In the genomic region with DNA sequence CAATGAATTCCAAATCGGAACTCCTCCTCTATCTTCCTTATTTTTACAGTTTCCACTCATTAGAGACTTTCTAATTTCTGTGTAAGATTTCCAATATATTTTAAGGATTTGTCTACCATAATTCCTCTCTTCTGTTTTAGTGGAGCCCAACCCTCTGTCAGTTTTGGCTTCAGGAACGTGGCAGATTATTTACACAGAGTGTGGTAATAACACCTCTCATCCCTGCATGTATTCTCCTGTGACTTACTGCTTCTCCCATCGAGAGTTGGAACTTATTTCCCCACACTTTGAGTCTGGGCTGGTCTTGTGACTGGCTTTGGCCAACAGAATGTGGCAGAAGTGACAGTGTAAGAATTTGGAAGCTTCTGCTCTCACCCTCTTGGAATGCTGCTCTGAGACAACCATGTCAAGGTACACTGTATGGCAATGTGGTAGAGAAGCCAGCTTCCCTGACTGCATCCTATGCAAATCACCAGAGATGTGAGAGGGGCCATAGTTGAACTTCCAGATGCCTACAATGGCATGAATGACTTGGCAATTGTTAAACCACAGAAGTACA, we compare ENCODE assay signal across 24 cellular contexts.
"Had no signal": no experiment of that assay in that cellular context is flagged by ENCODE, and none has a peak within 500 bp of the region (broad histone marks: within the 10 kb centered on the region; RNA-seq: fewer than 3 reads in every experiment).

No MANE protein-coding gene starts in this region.

- H3K4me3 ChIP-seq: body of pancreas, cardiac muscle cell, gastrocnemius medialis, lower lobe of right lung, neural progenitor cell, sigmoid colon, spleen, thoracic aorta, upper lobe of left lung had no signal

- H3K4me1 ChIP-seq: body of pancreas, lower lobe of right lung, spleen, upper lobe of left lung had no signal

- ATAC-seq: activated T-cell treated with anti-CD3 and anti-CD28 coated beads, Interleukin-2, amount 50 U/mL, for 72 hours; body of pancreas; gastrocnemius medialis; left colon; lower lobe of right lung; naive thymus-derived CD8-positive, alpha-beta T cell; T-helper 17 cell had no signal

- DNase-seq: activated CD4-positive, alpha-beta memory T cell treated with anti-CD3 and anti-CD28 coated beads, Interleukin-2, amount 10 ng/mL, durations not matched to agents 7 days and 5 days; activated CD4-positive, alpha-beta T cell treated with anti-CD3 and anti-CD28 coated beads for 48 hours; activated effector memory CD4-positive, alpha-beta T cell treated with Interleukin-2 at 50 U/mL for 16 hours; activated naive CD4-positive, alpha-beta T cell treated with anti-CD3 and anti-CD28 coated beads for 36 hours; activated naive CD8-positive, alpha-beta T cell treated with anti-CD3 and anti-CD28 coated beads, Interleukin-2, amount 10 ng/mL, durations not matched to agents 7 days and 5 days; activated T-cell treated with anti-CD3 and anti-CD28 coated beads, Interleukin-2, amount 50 U/mL, for 72 hours; body of pancreas; effector CD4-positive, alpha-beta T cell; gastrocnemius medialis; hippocampal formation; left colon; lower lobe of right lung; naive thymus-derived CD8-positive, alpha-beta T cell; retina; sigmoid colon; spleen; stimulated activated CD4-positive, alpha-beta T cell treated with anti-CD3 and anti-CD28 coated beads, Interleukin-4, amount 100 ng/mL, for 1 hour; stimulated activated naive CD4-positive, alpha-beta T cell treated with Interleukin-2 at 50 U/mL for 16 hours; SW 1271; T-helper 17 cell; upper lobe of left lung had no signal

- H3K9me3 ChIP-seq: body of pancreas, gastrocnemius medialis, lower lobe of right lung, sigmoid colon, spleen, thoracic aorta, upper lobe of left lung had no signal

- H3K4me2 ChIP-seq: neural progenitor cell had no signal

- H3K27me3 ChIP-seq: body of pancreas, cardiac muscle cell, gastrocnemius medialis, neural progenitor cell, sigmoid colon, spleen, upper lobe of left lung had no signal

- H3K9ac ChIP-seq: neural progenitor cell had no signal

- H3K27ac ChIP-seq: body of pancreas, cardiac muscle cell, gastrocnemius medialis, lower lobe of right lung, neural progenitor cell, sigmoid colon, spleen, thoracic aorta, upper lobe of left lung had no signal

- H2AFZ ChIP-seq: neural progenitor cell had no signal

- H3K36me3 ChIP-seq: cardiac muscle cell, gastrocnemius medialis, lower lobe of right lung, neural progenitor cell, sigmoid colon, spleen, thoracic aorta, upper lobe of left lung had no signal
